1 cellular context compared by ENCODE assay signal in the genomic region with DNA sequence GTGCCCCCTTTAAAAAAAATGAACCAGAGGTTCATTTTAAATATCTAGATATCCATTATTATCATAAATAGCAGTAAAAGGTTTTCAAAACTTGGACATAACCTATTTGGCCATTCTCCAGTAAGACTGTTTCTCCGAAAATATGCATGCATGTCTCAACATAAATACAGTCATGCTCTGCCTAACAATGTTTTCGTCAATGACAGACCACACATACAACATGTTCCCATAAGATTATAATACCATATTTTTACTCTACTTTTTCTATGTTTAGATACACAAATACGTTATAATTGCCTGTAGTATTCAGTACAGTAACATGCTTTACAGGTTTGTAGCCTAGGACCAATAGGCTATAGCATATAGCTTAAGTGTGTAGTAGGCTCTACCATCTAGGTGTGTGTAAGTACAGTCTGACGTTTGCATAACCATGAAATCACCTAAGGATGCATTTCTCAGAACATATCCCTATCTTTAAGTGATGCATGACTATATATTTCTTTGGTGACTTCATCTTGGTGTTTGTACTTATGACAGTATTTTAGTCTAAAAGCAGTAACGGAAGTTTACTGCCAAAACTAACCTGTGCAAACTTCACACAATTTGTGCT.
TF ChIP-seq lines count a peak whose summit lies in the region.

No MANE protein-coding gene starts in this region.

TF ChIP-seq in K562, 482 proteins besides CTCF, POLR2A, EP300 and RAD21:
- TF ChIP-seq CREB1 (IDR thresholded peaks at IDR 0.05), result 0 out of 2 replicates have a peak, but pooled peaks have one; percentile 18
- no peak for TF ChIP-seq CREB1 (CRISPR knock-in tag; IDR thresholded peaks at IDR 0.05)
- TF ChIP-seq, protein P1, sequence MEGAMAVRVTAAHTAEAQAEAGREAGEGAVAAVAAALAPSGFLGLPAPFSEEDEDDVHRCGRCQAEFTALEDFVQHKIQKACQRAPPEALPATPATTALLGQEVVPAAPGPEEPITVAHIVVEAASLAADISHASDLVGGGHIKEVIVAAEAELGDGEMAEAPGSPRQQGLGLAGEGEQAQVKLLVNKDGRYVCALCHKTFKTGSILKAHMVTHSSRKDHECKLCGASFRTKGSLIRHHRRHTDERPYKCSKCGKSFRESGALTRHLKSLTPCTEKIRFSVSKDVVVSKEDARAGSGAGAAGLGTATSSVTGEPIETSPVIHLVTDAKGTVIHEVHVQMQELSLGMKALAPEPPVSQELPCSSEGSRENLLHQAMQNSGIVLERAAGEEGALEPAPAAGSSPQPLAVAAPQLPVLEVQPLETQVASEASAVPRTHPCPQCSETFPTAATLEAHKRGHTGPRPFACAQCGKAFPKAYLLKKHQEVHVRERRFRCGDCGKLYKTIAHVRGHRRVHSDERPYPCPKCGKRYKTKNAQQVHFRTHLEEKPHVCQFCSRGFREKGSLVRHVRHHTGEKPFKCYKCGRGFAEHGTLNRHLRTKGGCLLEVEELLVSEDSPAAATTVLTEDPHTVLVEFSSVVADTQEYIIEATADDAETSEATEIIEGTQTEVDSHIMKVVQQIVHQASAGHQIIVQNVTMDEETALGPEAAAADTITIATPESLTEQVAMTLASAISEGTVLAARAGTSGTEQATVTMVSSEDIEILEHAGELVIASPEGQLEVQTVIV (CRISPR knock-in tag; IDR thresholded peaks at IDR 0.05; ENCODE audit: borderline replicate concordance), result no peak
- TF ChIP-seq, protein P2, sequence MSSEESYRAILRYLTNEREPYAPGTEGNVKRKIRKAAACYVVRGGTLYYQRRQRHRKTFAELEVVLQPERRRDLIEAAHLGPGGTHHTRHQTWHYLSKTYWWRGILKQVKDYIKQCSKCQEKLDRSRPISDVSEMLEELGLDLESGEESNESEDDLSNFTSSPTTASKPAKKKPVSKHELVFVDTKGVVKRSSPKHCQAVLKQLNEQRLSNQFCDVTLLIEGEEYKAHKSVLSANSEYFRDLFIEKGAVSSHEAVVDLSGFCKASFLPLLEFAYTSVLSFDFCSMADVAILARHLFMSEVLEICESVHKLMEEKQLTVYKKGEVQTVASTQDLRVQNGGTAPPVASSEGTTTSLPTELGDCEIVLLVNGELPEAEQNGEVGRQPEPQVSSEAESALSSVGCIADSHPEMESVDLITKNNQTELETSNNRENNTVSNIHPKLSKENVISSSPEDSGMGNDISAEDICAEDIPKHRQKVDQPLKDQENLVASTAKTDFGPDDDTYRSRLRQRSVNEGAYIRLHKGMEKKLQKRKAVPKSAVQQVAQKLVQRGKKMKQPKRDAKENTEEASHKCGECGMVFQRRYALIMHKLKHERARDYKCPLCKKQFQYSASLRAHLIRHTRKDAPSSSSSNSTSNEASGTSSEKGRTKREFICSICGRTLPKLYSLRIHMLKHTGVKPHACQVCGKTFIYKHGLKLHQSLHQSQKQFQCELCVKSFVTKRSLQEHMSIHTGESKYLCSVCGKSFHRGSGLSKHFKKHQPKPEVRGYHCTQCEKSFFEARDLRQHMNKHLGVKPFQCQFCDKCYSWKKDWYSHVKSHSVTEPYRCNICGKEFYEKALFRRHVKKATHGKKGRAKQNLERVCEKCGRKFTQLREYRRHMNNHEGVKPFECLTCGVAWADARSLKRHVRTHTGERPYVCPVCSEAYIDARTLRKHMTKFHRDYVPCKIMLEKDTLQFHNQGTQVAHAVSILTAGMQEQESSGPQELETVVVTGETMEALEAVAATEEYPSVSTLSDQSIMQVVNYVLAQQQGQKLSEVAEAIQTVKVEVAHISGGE (CRISPR knock-in tag; IDR thresholded peaks at IDR 0.05), result no peak
TF ChIP-seq in K562: peak in this region for 1.
